In genomic region chr3:159249472-159250131, GRCh38 we compare ENCODE assay signal across 30 cellular contexts.
"Had no signal": no experiment of that assay in that cellular context is flagged by ENCODE, and none has a peak within 500 bp of the region (broad histone marks: within the 10 kb centered on the region; RNA-seq: fewer than 3 reads in every experiment).

No MANE protein-coding gene starts in this region.

- H3K9me3 ChIP-seq: colonic mucosa had no signal

- ATAC-seq: activated CD4-positive, alpha-beta T cell treated with anti-CD3 and anti-CD28 coated beads for 36 hours; activated CD8-positive, alpha-beta memory T cell treated with anti-CD3 and anti-CD28 coated beads, Interleukin-2, amount 10 ng/mL, durations not matched to agents 7 days and 5 days; activated CD8-positive, alpha-beta T cell treated with anti-CD3 and anti-CD28 coated beads, Interleukin-2, amount 10 ng/mL, durations not matched to agents 7 days and 5 days; activated naive CD8-positive, alpha-beta T cell treated with anti-CD3 and anti-CD28 coated beads, Interleukin-2, amount 50 U/mL, for 24 hours; foreskin keratinocyte; gastrocnemius medialis; heart left ventricle had no signal

- H3K36me3 ChIP-seq: ascending aorta, breast epithelium, cardiac muscle cell, colonic mucosa, esophagus muscularis mucosa, gastrocnemius medialis, heart left ventricle had no signal

- H3K4me3 ChIP-seq: ascending aorta, breast epithelium, cardiac muscle cell, colonic mucosa, esophagus muscularis mucosa, gastrocnemius medialis, heart left ventricle had no signal

- H3K27ac ChIP-seq: ascending aorta, breast epithelium, cardiac muscle cell, colonic mucosa, esophagus muscularis mucosa, foreskin keratinocyte, gastrocnemius medialis, heart left ventricle had no signal

- H3K27me3 ChIP-seq: ascending aorta, breast epithelium, colonic mucosa, esophagus muscularis mucosa, gastrocnemius medialis, heart left ventricle had no signal

- DNase-seq: activated CD4-positive, alpha-beta memory T cell treated with anti-CD3 and anti-CD28 coated beads for 36 hours; activated CD4-positive, alpha-beta T cell treated with anti-CD3 and anti-CD28 coated beads for 36 hours; activated CD4-positive, alpha-beta T cell treated with anti-CD3 and anti-CD28 coated beads, Interleukin-2, amount 10 ng/mL, durations not matched to agents 24 days and 14 days; activated CD4-positive, CD25-positive, alpha-beta regulatory T cell; activated CD4-positive, CD25-positive, alpha-beta regulatory T cell treated with anti-CD3 and anti-CD28 coated beads, Interleukin-2, amount 50 U/mL, for 72 hours; activated CD8-positive, alpha-beta memory T cell treated with anti-CD3 and anti-CD28 coated beads, Interleukin-2, amount 10 ng/mL, durations not matched to agents 7 days and 5 days; activated CD8-positive, alpha-beta memory T cell treated with anti-CD3 and anti-CD28 coated beads, Interleukin-2, amount 50 U/mL, for 4 hours; activated CD8-positive, alpha-beta T cell treated with anti-CD3 and anti-CD28 coated beads, Interleukin-2, amount 10 ng/mL, durations not matched to agents 7 days and 5 days; activated effector memory CD4-positive, alpha-beta T cell treated with anti-CD3 and anti-CD28 coated beads, Interleukin-2, amount 50 U/mL, for 16 hours; activated naive CD4-positive, alpha-beta T cell treated with anti-CD3 and anti-CD28 coated beads for 36 hours; activated naive CD8-positive, alpha-beta T cell treated with anti-CD3 and anti-CD28 coated beads for 36 hours; activated naive CD8-positive, alpha-beta T cell treated with anti-CD3 and anti-CD28 coated beads, Interleukin-2, amount 50 U/mL, for 24 hours; activated T-cell treated with anti-CD3 and anti-CD28 coated beads, Interleukin-2, amount 50 U/mL, for 1 hour; activated T-cell treated with anti-CD3 and anti-CD28 coated beads, Interleukin-2, amount 50 U/mL, for 48 hours; central memory CD4-positive, alpha-beta T cell; cerebellar nuclear complex; colonic mucosa; effector memory CD4-positive, alpha-beta T cell; endodermal cell; erythroblast; foreskin keratinocyte; gastrocnemius medialis; glutamatergic neuron; heart left ventricle; T-helper 1 cell; T-helper 2 cell had no signal

- H3K4me1 ChIP-seq: ascending aorta, breast epithelium, colonic mucosa, esophagus muscularis mucosa, foreskin keratinocyte, gastrocnemius medialis, heart left ventricle had no signal
